1 cellular context compared by ENCODE assay signal in genomic region chr5:137735531-137736284, GRCh38.
TF ChIP-seq lines count a peak whose summit lies in the region.

Gene KLHL3, minus strand, starts transcription at chr5:137736089. Its CDS starts 443 bp downstream, at chr5:137735646.

TF ChIP-seq in HEK293, 187 proteins besides CTCF, POLR2A, EP300 and RAD21 (continued from another document):
- TF ChIP-seq ZNF654 (tag by site-specific recombination; IDR thresholded peaks at IDR 0.05; ENCODE audit: low read depth) (peak; percentile 43), ZNF280C (tag by site-specific recombination; IDR thresholded peaks at IDR 0.05) (no peak), ZNF585B (tag by site-specific recombination; IDR thresholded peaks at IDR 0.05) (no peak), ZNF664 (tag by site-specific recombination; IDR thresholded peaks at IDR 0.05) (no peak), PBX3 (CRISPR knock-in tag; IDR thresholded peaks at IDR 0.05) (no peak)
